Comparison of ENCODE assay signal across 10 cellular contexts in the genomic region with DNA sequence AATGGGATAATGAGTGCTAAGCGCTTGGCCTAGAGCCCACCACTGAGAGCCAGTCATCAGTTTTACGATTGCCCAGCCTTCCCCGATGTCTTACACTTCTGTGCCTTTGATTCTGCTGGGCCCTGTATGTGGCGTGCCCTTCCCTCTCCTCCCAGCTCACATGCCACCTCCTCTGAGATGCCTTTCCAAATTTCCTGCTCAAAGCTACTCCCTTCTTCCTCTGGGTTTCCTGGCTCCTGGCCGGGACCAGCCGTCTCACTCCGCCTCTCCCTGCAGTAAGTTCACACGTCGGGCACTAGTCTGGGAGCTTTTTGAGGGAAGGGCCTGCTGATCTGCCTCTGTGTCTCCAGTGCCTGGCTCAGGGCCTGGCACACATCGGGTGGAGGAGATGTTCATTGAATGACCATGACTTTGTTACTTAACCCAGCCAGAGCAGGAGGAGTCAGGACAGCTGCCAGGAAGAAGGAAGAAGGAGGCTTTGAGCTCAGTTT.
DNase-seq lines count a peak whose midpoint lies in the region; ATAC-seq and TF ChIP-seq lines count a peak whose summit lies in the region.
"Had no signal": no experiment of that assay in that cellular context is flagged by ENCODE, and none has a peak within 500 bp of the region (broad histone marks: within the 10 kb centered on the region; RNA-seq: fewer than 3 reads in every experiment).

No MANE protein-coding gene starts in this region.

- no peaks in the 10 kb centered on the region for H3K36me3 ChIP-seq in cardiac muscle cell
- H3K36me3 ChIP-seq in stomach: no peaks in the 10 kb centered on the region

- intact Hi-C loops in posterior vena cava (cut with DNase I): no loop called here
- intact Hi-C loops in stomach (cut with DNase I; ENCODE audit: low total_unique reads): no loop called here

- TF ChIP-seq CTCF in cardiac muscle cell (IDR thresholded peaks at IDR 0.05; ENCODE audit: low read depth, low read length): no peak
- TF ChIP-seq CTCF in stomach (IDR thresholded peaks at IDR 0.05): no peak

- WGBS in stomach, 5 donors: 45 to 63% (median 56%) methylated on average over 10 of the region's 10 CpGs

- no peak overlapping the region for H3K27ac ChIP-seq in cardiac muscle cell
- no peak overlapping the region for H3K27ac ChIP-seq in stomach

- ATAC-seq in GM18861 (IDR thresholded peaks at IDR 0.05; ENCODE audit: unreplicated experiment) (no peak), HG03095 (IDR thresholded peaks at IDR 0.05; ENCODE audit: unreplicated experiment) (no peak)
- ATAC-seq: stimulated activated naive CD8-positive, alpha-beta T cell treated with anti-CD3 and anti-CD28 coated beads, Interleukin-15, amount 100 ng/mL, for 72 hours had no signal

- H3K9me3 ChIP-seq in cardiac muscle cell (ENCODE audit: low read depth) (no peaks in the 10 kb centered on the region), stomach (no peaks in the 10 kb centered on the region)

- H3K4me3 ChIP-seq in cardiac muscle cell (no peak overlapping the region), stomach (no peak overlapping the region)

- no peak for TF ChIP-seq POLR2A in stomach (IDR thresholded peaks at IDR 0.05)

- H3K27me3 ChIP-seq in cardiac muscle cell (no peaks in the 10 kb centered on the region), stomach (peaks cover 0 to 26% (median 0%) of the 10 kb centered on the region in 3 donors)

- peaks cover 21% of the 10 kb centered on the region for H3K4me1 ChIP-seq in cardiac muscle cell (ENCODE audit: low read depth)
- H3K4me1 ChIP-seq in stomach: peaks cover 0 to 19% (median 5%) of the 10 kb centered on the region in 4 donors

- TF ChIP-seq EP300 in stomach (IDR thresholded peaks at IDR 0.05): no peak

- peak in 11 of 14 donors; percentile 21 to 79 (median 64) for DNase-seq in C1 segment of cervical spinal cord (lab: John Stamatoyannopoulos, UW)
- peak in 45 of 56 donors; percentile 13 to 76 (median 45) for DNase-seq in amygdala (lab: John Stamatoyannopoulos, UW)
- DNase-seq in cardiac muscle cell (ENCODE audit: low read depth in 1 of 2, low spot score in 1 of 2): peak; percentile 42 to 89
- DNase-seq in posterior vena cava (ENCODE audit: low spot score): peak; percentile 94
- no peak for DNase-seq in stomach
- no peak for DNase-seq in kidney glomerular epithelial cell (lab: John Stamatoyannopoulos, UW)
- DNase-seq: mesendoderm; stimulated activated naive CD8-positive, alpha-beta T cell treated with anti-CD3 and anti-CD28 coated beads, Interleukin-15, amount 100 ng/mL, for 72 hours had no signal

Comparison
In these comparisons a context has a peak if more than half of its experiments do, and no peak if none do; other contexts are left out.
1. DNase-seq: peak in C1 segment of cervical spinal cord (11 of 14), amygdala (45 of 56), cardiac muscle cell (2 of 2) and posterior vena cava (single experiment); none in stomach (single experiment) and kidney glomerular epithelial cell (single experiment).